Comparison of ENCODE assay signal across 9 cellular contexts in genomic region chr18:11980148-11980554, GRCh38. TPM values are rescaled to one million over a fixed set of nuclear protein-coding genes. Genes with fewer than 3 reads are reported as not detected.
DNase-seq lines count a peak whose midpoint lies in the region; ATAC-seq, FAIRE-seq and TF ChIP-seq lines count a peak whose summit lies in the region.
"Had no signal": no experiment of that assay in that cellular context is flagged by ENCODE, and none has a peak within 500 bp of the region (broad histone marks: within the 10 kb centered on the region; RNA-seq: fewer than 3 reads in every experiment).

No MANE protein-coding gene starts in this region.

- H2BK15ac ChIP-seq in mesenchymal stem cell (ENCODE audit: low read depth, poor library complexity, severe bottlenecking), result no peak overlapping the region

- no peak for TF ChIP-seq CTCF in ascending aorta (IDR thresholded peaks at IDR 0.05)

- peak overlapping the region; percentile 95 for H3K9ac ChIP-seq in mesenchymal stem cell (ENCODE audit: low read length)

- peak overlapping the region; percentile 91 for H2AFZ ChIP-seq in mesenchymal stem cell (ENCODE audit: low read depth, low read length)

- peaks cover 0 to 12% of the 10 kb centered on the region in 2 donors for H3K4me1 ChIP-seq in ascending aorta
- peaks cover 19% of the 10 kb centered on the region for H3K4me1 ChIP-seq in mesenchymal stem cell (ENCODE audit: control insufficient read depth, insufficient read depth, low read depth, low read length)

- H3K36me3 ChIP-seq in ascending aorta, result no peaks in the 10 kb centered on the region
- H3K36me3 ChIP-seq in mesenchymal stem cell (ENCODE audit: control insufficient read depth in 1 of 2, insufficient read depth in 2 of 2, low read depth in 1 of 2, low read length in 2 of 2), result peaks cover 0 to 4% of the 10 kb centered on the region in 2 experiments

- no peak for FAIRE-seq in GM12891 (lab: Jason Lieb, UNC)
- FAIRE-seq: islet of Langerhans had no signal

- H3K4me1 Mint-ChIP-seq in stimulated activated naive CD8-positive, alpha-beta T cell treated with anti-CD3 and anti-CD28 coated beads, Interleukin-15, Interleukin-2, amounts not matched to agents 100 ng/mL and 50 ng/mL, for 24 hours (ENCODE audit: low read depth), result peaks cover 25% of the 10 kb centered on the region

- ATAC-seq in stimulated activated naive CD8-positive, alpha-beta T cell treated with anti-CD3 and anti-CD28 coated beads, Interleukin-15, Interleukin-2, amounts not matched to agents 100 U/mL and 50 U/mL, for 24 hours, result no peak
- no peak for ATAC-seq in GM21367 (IDR thresholded peaks at IDR 0.05; ENCODE audit: unreplicated experiment)

- H4K8ac ChIP-seq in mesenchymal stem cell (ENCODE audit: low read length), result peak overlapping the region; percentile 91

- H3K36me3 Mint-ChIP-seq in stimulated activated naive CD8-positive, alpha-beta T cell treated with anti-CD3 and anti-CD28 coated beads, Interleukin-15, Interleukin-2, amounts not matched to agents 100 ng/mL and 50 ng/mL, for 24 hours (ENCODE audit: low read depth), result no peaks in the 10 kb centered on the region

- H3K27me3 Mint-ChIP-seq in stimulated activated naive CD8-positive, alpha-beta T cell treated with anti-CD3 and anti-CD28 coated beads, Interleukin-15, Interleukin-2, amounts not matched to agents 100 ng/mL and 50 ng/mL, for 24 hours, result no peaks in the 10 kb centered on the region

- H3K27ac Mint-ChIP-seq in stimulated activated naive CD8-positive, alpha-beta T cell treated with anti-CD3 and anti-CD28 coated beads, Interleukin-15, Interleukin-2, amounts not matched to agents 100 ng/mL and 50 ng/mL, for 24 hours, result peak overlapping the region; percentile 92

- 4% methylated on average over 16 of the region's 19 CpGs for WGBS in mesenchymal stem cell

- H3K27ac ChIP-seq in ascending aorta (peak overlapping the region; percentile 87 to 92), mesenchymal stem cell (ENCODE audit: low read length, poor library complexity, severe bottlenecking) (peak overlapping the region; percentile 83)

- H3K23ac ChIP-seq in mesenchymal stem cell (ENCODE audit: low read length in 2 of 2), result no peak overlapping the region

- H2BK12ac ChIP-seq in mesenchymal stem cell (ENCODE audit: low read length in 2 of 2), result no peak overlapping the region

- no peaks in the 10 kb centered on the region for H3K27me3 ChIP-seq in ascending aorta
- H3K27me3 ChIP-seq in mesenchymal stem cell (ENCODE audit: control insufficient read depth in 1 of 2, insufficient read depth in 1 of 2, low read length in 2 of 2), result no peaks in the 10 kb centered on the region

- H3K14ac ChIP-seq in mesenchymal stem cell (ENCODE audit: low read length in 2 of 2), result no peak overlapping the region

- H3K4me3 ChIP-seq in ascending aorta (peak overlapping the region; percentile 59 to 100), mesenchymal stem cell (ENCODE audit: insufficient read depth in 1 of 2, low read depth in 1 of 2, low read length in 2 of 2) (peak overlapping the region; percentile 67 to 79)

- peaks cover 9% of the 10 kb centered on the region for H3K79me1 ChIP-seq in mesenchymal stem cell (replicated peaks; ENCODE audit: low read length, poor library complexity, severe bottlenecking)

- H2AK5ac ChIP-seq in mesenchymal stem cell (ENCODE audit: low read length, severe bottlenecking), result no peak overlapping the region

- H4K91ac ChIP-seq in mesenchymal stem cell (ENCODE audit: low read length), result no peak overlapping the region

- H3K9me3 ChIP-seq in ascending aorta (no peaks in the 10 kb centered on the region), mesenchymal stem cell (ENCODE audit: control insufficient read depth, low read length) (no peaks in the 10 kb centered on the region)

- intact Hi-C loops in ascending aorta (cut with DNase I), result loop anchor here (2.0 kb wide), 3 partner anchors 129 to 1011 kb away; partner anchors contain the start of genes AFG3L2, CEP192 and CHMP1B

- H2BK5ac ChIP-seq in mesenchymal stem cell (ENCODE audit: low read depth, low read length, poor library complexity, severe bottlenecking), result no peak overlapping the region

- peak overlapping the region; percentile 92 to 94 for H3K18ac ChIP-seq in mesenchymal stem cell (ENCODE audit: low read depth in 1 of 2, low read length in 2 of 2)

- no peak overlapping the region for H2BK120ac ChIP-seq in mesenchymal stem cell (ENCODE audit: low read depth, low read length)

- peak overlapping the region; percentile 90 for H3K4me2 ChIP-seq in mesenchymal stem cell (ENCODE audit: low read length, poor library complexity, severe bottlenecking)

- TF ChIP-seq POLR2A in GM12891 (IDR thresholded peaks at IDR 0.05; ENCODE audit: low read depth, low read length), result no peak

- H3K4ac ChIP-seq in mesenchymal stem cell (ENCODE audit: low read depth in 1 of 2, low read length in 2 of 2), result peak overlapping the region in 1 of 2 experiments; percentile 82

- H3K9me3 Mint-ChIP-seq in stimulated activated naive CD8-positive, alpha-beta T cell treated with anti-CD3 and anti-CD28 coated beads, Interleukin-15, Interleukin-2, amounts not matched to agents 100 ng/mL and 50 ng/mL, for 24 hours, result no peaks in the 10 kb centered on the region

- peak overlapping the region; percentile 89 for H3K4me3 Mint-ChIP-seq in stimulated activated naive CD8-positive, alpha-beta T cell treated with anti-CD3 and anti-CD28 coated beads, Interleukin-15, Interleukin-2, amounts not matched to agents 100 ng/mL and 50 ng/mL, for 24 hours

- DNase-seq in stimulated activated naive CD8-positive, alpha-beta T cell treated with anti-CD3 and anti-CD28 coated beads, Interleukin-15, Interleukin-2, amounts not matched to agents 100 U/mL and 50 U/mL, for 24 hours, result no peak
- DNase-seq in ascending aorta (ENCODE audit: low spot score in 2 of 2) (no peak), mesenchymal stem cell (no peak), hypothalamus (lab: John Stamatoyannopoulos, UW) (no peak), RPMI8226 (no peak), GM12891 (ENCODE audit: insufficient read length, low spot score) (no peak)

TF ChIP-seq in GM12891, 5 proteins besides CTCF, POLR2A, EP300 and RAD21:
- TF ChIP-seq TAF1 (IDR thresholded peaks at IDR 0.05; ENCODE audit: low read depth, low read length) (no peak), SPI1 (IDR thresholded peaks at IDR 0.05; ENCODE audit: low read depth, low read length) (no peak), PAX5 (IDR thresholded peaks at IDR 0.05; ENCODE audit: insufficient read depth, low read length, severe bottlenecking) (no peak), POU2F2 (IDR thresholded peaks at IDR 0.05; ENCODE audit: low read depth, low read length) (no peak), POLR2AphosphoS5 (IDR thresholded peaks at IDR 0.05; ENCODE audit: low read depth, low read length) (no peak)

RNA-seq across cellular contexts. Expression of gene IMPA2, which starts 1.2 kb away (rescaled TPM):
- 43.4 TPM for total RNA-seq in ascending aorta
- polyA plus RNA-seq in mesenchymal stem cell (2013, experiment 1 of 2), result 12.3 TPM
- polyA plus RNA-seq in mesenchymal stem cell (2013, experiment 2 of 2), result 12.2 TPM
- polyA plus RNA-seq in GM12891 (2012; ENCODE audit: low read depth, missing spikeins), result 5.9 TPM
